23 cellular contexts compared by ENCODE assay signal in the genomic region with DNA sequence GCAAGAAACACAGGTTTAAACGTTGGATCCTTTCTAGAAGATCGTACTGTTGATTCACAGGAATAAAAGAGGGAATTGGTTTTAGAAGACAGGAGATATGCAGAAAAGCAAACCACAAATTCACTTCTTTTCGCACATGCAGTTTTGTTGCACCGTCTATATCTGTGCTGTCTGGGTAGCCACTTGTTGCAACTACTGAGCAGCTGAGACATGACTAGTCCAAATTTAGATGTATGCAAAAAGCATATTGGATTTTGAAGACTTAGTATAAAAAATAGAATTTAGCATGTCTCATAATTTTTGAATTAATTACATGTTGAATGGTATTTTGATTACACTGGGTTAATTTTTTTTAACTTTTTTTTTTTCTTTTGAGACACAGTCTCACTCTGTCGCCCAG.
DNase-seq lines count a peak whose midpoint lies in the region; ATAC-seq, FAIRE-seq and TF ChIP-seq lines count a peak whose summit lies in the region.
"Had no signal": no experiment of that assay in that cellular context is flagged by ENCODE, and none has a peak within 500 bp of the region (broad histone marks: within the 10 kb centered on the region; RNA-seq: fewer than 3 reads in every experiment).

No MANE protein-coding gene starts in this region.

- H3K79me2 ChIP-seq in Karpas-422 (ENCODE audit: low read length) (peaks cover 83% of the 10 kb centered on the region), smooth muscle cell (ENCODE audit: low read depth) (no peaks in the 10 kb centered on the region)

- H4K20me1 ChIP-seq in Karpas-422 (ENCODE audit: insufficient read depth, low read depth, low read length) (no peaks in the 10 kb centered on the region), smooth muscle cell (ENCODE audit: low read depth) (peaks cover 3% of the 10 kb centered on the region)

- no peak for TF ChIP-seq CTCF in CD8-positive, alpha-beta T cell (IDR thresholded peaks at IDR 0.05)
- no peak for TF ChIP-seq CTCF in neural crest cell (conservative IDR thresholded peaks at IDR 0.05)
- no peak for TF ChIP-seq CTCF in GM10266 (IDR thresholded peaks at IDR 0.05; ENCODE audit: control insufficient read depth, insufficient read depth, low read depth, missing control alignments)
- TF ChIP-seq CTCF in progenitor cell of endocrine pancreas (IDR thresholded peaks at IDR 0.05; ENCODE audit: unreplicated experiment) = no peak
- TF ChIP-seq CTCF in smooth muscle cell (IDR thresholded peaks at IDR 0.05; ENCODE audit: borderline replicate concordance, insufficient read depth, poor library complexity, severe bottlenecking) = no peak

- no peak for DNase-seq in CD8-positive, alpha-beta T cell
- no peak for DNase-seq in GM18507 (ENCODE audit: extremely low spot score, insufficient read length, low read depth)
- DNase-seq in Karpas-422 = peak; percentile 80
- DNase-seq in neural crest cell (ENCODE audit: low read depth, low spot score) = no peak
- DNase-seq in GM10266 (ENCODE audit: extremely low spot score) = no peak
- DNase-seq in progenitor cell of endocrine pancreas (ENCODE audit: low spot score, unreplicated experiment) = no peak
- no peak for DNase-seq in smooth muscle cell (lab: John Stamatoyannopoulos, UW; ENCODE audit: unreplicated experiment)
- DNase-seq in activated T-cell treated with anti-CD3 and anti-CD28 coated beads, Interleukin-2, amount 50 U/mL, for 24 hours = no peak
- DNase-seq: ACHN; CD8-positive, alpha-beta memory T cell; COR-L47; DMS 273 treated with DMSO at 0.1 percent for 48 hours; DMS53; GF-D8; HCEC 1CT; HFFc6; IMR-90 had no signal

- H3K9me3 Mint-ChIP-seq in CD8-positive, alpha-beta T cell = no peaks in the 10 kb centered on the region
- peaks cover 7% of the 10 kb centered on the region for H3K9me3 Mint-ChIP-seq in neural crest cell
- peaks cover 3% of the 10 kb centered on the region for H3K9me3 Mint-ChIP-seq in progenitor cell of endocrine pancreas (ENCODE audit: low read depth)
- H3K9me3 Mint-ChIP-seq in activated T-cell treated with anti-CD3 and anti-CD28 coated beads, Interleukin-2, amount 50 U/mL, for 24 hours = peaks cover 4% of the 10 kb centered on the region
- H3K9me3 Mint-ChIP-seq: HFFc6 had no signal

- peaks cover 2% of the 10 kb centered on the region for H3F3A ChIP-seq in smooth muscle cell (ENCODE audit: low read depth)

- H3K9me2 ChIP-seq in Karpas-422 (replicated peaks; ENCODE audit: insufficient read depth, low read length) = no peaks in the 10 kb centered on the region

- CTCF ChIA-PET in CD8-positive, alpha-beta T cell (lab: Charles Lee) = no interaction called here

- no peaks in the 10 kb centered on the region for H3K27me3 ChIP-seq in CD8-positive, alpha-beta T cell (ENCODE audit: insufficient read depth, low read length)
- H3K27me3 ChIP-seq in Karpas-422 (ENCODE audit: low read length) (no peaks in the 10 kb centered on the region), smooth muscle cell (ENCODE audit: low read depth) (no peaks in the 10 kb centered on the region)

- H3K36me3 ChIP-seq in CD8-positive, alpha-beta T cell (ENCODE audit: insufficient read depth, low read length) = no peaks in the 10 kb centered on the region
- peaks cover 8% of the 10 kb centered on the region; the same call in 1 of the 2 replicates for H3K36me3 ChIP-seq in Karpas-422 (ENCODE audit: insufficient read depth, low read length)
- no peaks in the 10 kb centered on the region for H3K36me3 ChIP-seq in smooth muscle cell (ENCODE audit: low read depth)

- no peak overlapping the region for H3K4me3 ChIP-seq in CD8-positive, alpha-beta T cell (ENCODE audit: low read depth, low read length)
- H3K4me3 ChIP-seq in Karpas-422 (ENCODE audit: low read length) (peak overlapping the region; percentile 37; the same call in 1 of the 2 replicates), smooth muscle cell (no peak overlapping the region)
- H3K4me3 ChIP-seq: GM12878, GM23338, K562 had no signal

- H3K9ac ChIP-seq in Karpas-422 (ENCODE audit: low read length) (peak overlapping the region; percentile 29; the same call in 1 of the 2 replicates), smooth muscle cell (ENCODE audit: low read depth) (no peak overlapping the region)

- H3K27ac ChIP-seq in CD8-positive, alpha-beta T cell (ENCODE audit: low read depth, low read length) = no peak overlapping the region
- H3K27ac ChIP-seq in Karpas-422 (ENCODE audit: low read length) (peak overlapping the region; percentile 69), smooth muscle cell (ENCODE audit: low read depth) (no peak overlapping the region)

- H3K4me3 Mint-ChIP-seq in CD8-positive, alpha-beta T cell = no peak overlapping the region
- H3K4me3 Mint-ChIP-seq in neural crest cell (no peak overlapping the region), progenitor cell of endocrine pancreas (ENCODE audit: low read depth) (no peak overlapping the region)
- H3K4me3 Mint-ChIP-seq in activated T-cell treated with anti-CD3 and anti-CD28 coated beads, Interleukin-2, amount 50 U/mL, for 24 hours = no peak overlapping the region
- H3K4me3 Mint-ChIP-seq: CD8-positive, alpha-beta memory T cell; GM23338; HFFc6 had no signal

- H3K4me1 ChIP-seq in CD8-positive, alpha-beta T cell (ENCODE audit: insufficient read depth, low read length) = peaks cover 5% of the 10 kb centered on the region
- H3K4me1 ChIP-seq in Karpas-422 (ENCODE audit: low read length) (peaks cover 86% of the 10 kb centered on the region), smooth muscle cell (ENCODE audit: low read depth) (no peaks in the 10 kb centered on the region)

- intact Hi-C loops in CD8-positive, alpha-beta T cell (cut with DNase I, micrococcal nuclease) = loop anchor here in 1 of 2 experiments (2.0 kb wide), 1 partner anchor 59 kb away; no protein-coding TSS in a partner anchor

- no peaks in the 10 kb centered on the region for H3K27me3 Mint-ChIP-seq in CD8-positive, alpha-beta T cell (ENCODE audit: low read depth)
- H3K27me3 Mint-ChIP-seq in neural crest cell (ENCODE audit: low read depth) (no peaks in the 10 kb centered on the region), progenitor cell of endocrine pancreas (no peaks in the 10 kb centered on the region)
- H3K27me3 Mint-ChIP-seq in activated T-cell treated with anti-CD3 and anti-CD28 coated beads, Interleukin-2, amount 50 U/mL, for 24 hours = no peaks in the 10 kb centered on the region
- H3K27me3 Mint-ChIP-seq: CD8-positive, alpha-beta memory T cell had no signal

- H3K4me1 Mint-ChIP-seq in CD8-positive, alpha-beta T cell (ENCODE audit: low read depth) = peaks cover 57% of the 10 kb centered on the region
- H3K4me1 Mint-ChIP-seq in neural crest cell (peaks cover 12% of the 10 kb centered on the region), progenitor cell of endocrine pancreas (ENCODE audit: low read depth) (no peaks in the 10 kb centered on the region)
- H3K4me1 Mint-ChIP-seq in activated T-cell treated with anti-CD3 and anti-CD28 coated beads, Interleukin-2, amount 50 U/mL, for 24 hours (ENCODE audit: low read depth) = peaks cover 55% of the 10 kb centered on the region

- H3K9me3 ChIP-seq in CD8-positive, alpha-beta T cell (ENCODE audit: low read length) = no peaks in the 10 kb centered on the region
- no peaks in the 10 kb centered on the region for H3K9me3 ChIP-seq in Karpas-422 (ENCODE audit: low read length)
- no peaks in the 10 kb centered on the region for H3K9me3 ChIP-seq in smooth muscle cell (replicated peaks; ENCODE audit: low read depth)

- peaks cover 7% of the 10 kb centered on the region for H3K36me3 Mint-ChIP-seq in CD8-positive, alpha-beta T cell
- peaks cover 10% of the 10 kb centered on the region for H3K36me3 Mint-ChIP-seq in neural crest cell (ENCODE audit: low read depth)
- H3K36me3 Mint-ChIP-seq in progenitor cell of endocrine pancreas (ENCODE audit: insufficient read depth) = peaks cover 2% of the 10 kb centered on the region
- peaks cover 15% of the 10 kb centered on the region for H3K36me3 Mint-ChIP-seq in activated T-cell treated with anti-CD3 and anti-CD28 coated beads, Interleukin-2, amount 50 U/mL, for 24 hours (ENCODE audit: low read depth)

- POLR2A ChIA-PET in CD8-positive, alpha-beta T cell (lab: Charles Lee) = no interaction called here

- H3K27ac Mint-ChIP-seq in CD8-positive, alpha-beta T cell = peak overlapping the region; percentile 2
- H3K27ac Mint-ChIP-seq in neural crest cell (ENCODE audit: unreplicated experiment) = peak overlapping the region; percentile 31
- no peak overlapping the region for H3K27ac Mint-ChIP-seq in progenitor cell of endocrine pancreas
- H3K27ac Mint-ChIP-seq in activated T-cell treated with anti-CD3 and anti-CD28 coated beads, Interleukin-2, amount 50 U/mL, for 24 hours = no peak overlapping the region
- H3K27ac Mint-ChIP-seq: GM23338, HFFc6 had no signal

- H2AFZ ChIP-seq in Karpas-422 (ENCODE audit: low read length) (no peak overlapping the region), smooth muscle cell (ENCODE audit: low read depth) (no peak overlapping the region)
- H2AFZ ChIP-seq: GM23338 had no signal

- ATAC-seq in CD8-positive, alpha-beta T cell = no peak
- ATAC-seq: GM12878, GM23338, K562 had no signal

- 92% methylated on average over 5 of the region's 5 CpGs for WGBS in smooth muscle cell (ENCODE audit: low lambda C conversion rate)

- FAIRE-seq in GM18507 (lab: Jason Lieb, UNC) = peak; percentile 26
- FAIRE-seq: A204.1, GM12878, H54, HTR-8/SVneo, K562 had no signal

- H3K4me2 ChIP-seq in Karpas-422 (ENCODE audit: low read depth, low read length, poor library complexity, severe bottlenecking) (peak overlapping the region; percentile 74), smooth muscle cell (no peak overlapping the region)
- H3K4me2 ChIP-seq: GM23338 had no signal

Comparison
In these comparisons a context has a peak if more than half of its experiments do, and no peak if none do; other contexts are left out.
1. H3K27ac Mint-ChIP-seq: peak in CD8-positive, alpha-beta T cell (single experiment) and neural crest cell (single experiment); none in progenitor cell of endocrine pancreas (single experiment) and activated T-cell treated with anti-CD3 and anti-CD28 coated beads, Interleukin-2, amount 50 U/mL, for 24 hours (single experiment).